In the genomic region with DNA sequence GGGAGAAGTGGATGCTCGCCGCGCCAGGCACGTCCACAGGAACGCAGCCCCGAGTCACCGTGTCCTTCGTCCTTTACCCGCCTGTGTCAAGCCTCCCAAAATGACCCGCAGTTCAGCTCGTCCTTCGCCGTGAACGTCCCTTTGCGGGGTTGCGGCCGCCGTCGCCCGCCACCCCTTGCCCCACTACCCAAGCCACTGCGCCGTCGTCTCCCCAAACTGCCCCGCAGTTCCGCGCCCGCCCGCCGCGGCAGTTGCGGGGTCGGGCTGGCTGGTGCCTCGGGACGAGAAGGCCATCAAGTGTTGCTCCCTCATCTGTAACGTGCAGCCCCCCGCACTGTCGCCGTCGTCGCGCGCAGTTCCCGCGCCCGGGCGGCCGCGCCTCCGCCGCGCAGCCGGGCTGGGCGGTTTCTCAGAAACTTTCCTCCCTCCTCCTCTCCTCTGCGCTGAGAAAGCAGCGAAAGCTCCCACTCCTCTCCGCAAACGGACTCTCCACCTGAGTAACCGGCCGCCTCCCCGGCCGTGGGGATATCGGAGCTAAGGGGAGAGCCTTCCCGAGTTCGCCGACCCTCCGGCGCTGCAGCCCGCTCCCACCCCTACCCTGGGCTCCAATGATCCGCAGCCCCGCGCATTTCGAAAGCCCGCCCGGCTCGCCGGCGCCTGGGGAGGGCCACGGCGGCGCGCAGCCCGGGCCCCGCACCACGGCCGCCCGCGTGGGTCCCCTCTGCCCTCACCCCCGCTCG, we compare ENCODE assay signal across 8 cellular contexts. TPM values are rescaled to one million over a fixed set of nuclear protein-coding genes. Genes with fewer than 3 reads are reported as not detected.
A peak's percentile ranks its signal among the peaks of the same experiment; 100 is the strongest.
DNase-seq lines count a peak whose midpoint lies in the region; ATAC-seq lines count a peak whose summit lies in the region.

No MANE protein-coding gene starts in this region.

- H3K27me3 Mint-ChIP-seq in T-helper 2 cell treated with Interferon-gamma antibody and Interleukin-4, amounts not matched to agents 5 μg/mL and 100 μg/mL, for 36 hours (ENCODE audit: low read depth), result peaks cover 4% of the 10 kb centered on the region

- peak overlapping the region; percentile 99 for H3K4me3 Mint-ChIP-seq in T-helper 2 cell treated with Interferon-gamma antibody and Interleukin-4, amounts not matched to agents 5 μg/mL and 100 μg/mL, for 36 hours

- intact Hi-C loops in Right ventricle myocardium inferior (cut with DNase I), result loop anchor here (2.0 kb wide), 2 partner anchors 63 to 161 kb away; partner anchors contain the start of gene DUSP16
- intact Hi-C loops in cardiac septum (cut with DNase I), result loop anchor here (2.0 kb wide), 1 partner anchor 161 kb away; the partner anchor contains the start of gene DUSP16

- peak overlapping the region; percentile 97 for H3K27ac Mint-ChIP-seq in T-helper 2 cell treated with Interferon-gamma antibody and Interleukin-4, amounts not matched to agents 5 μg/mL and 100 μg/mL, for 36 hours

- peak; percentile 75 for DNase-seq in Right ventricle myocardium inferior (ENCODE audit: missing footprints)
- no peak for DNase-seq in cardiac septum (ENCODE audit: low spot score)
- DNase-seq in T-helper 2 cell treated with Interferon-gamma antibody and Interleukin-4, amounts not matched to agents 5 μg/mL and 100 μg/mL, for 36 hours (ENCODE audit: low spot score), result peak; percentile 44
- peak; percentile 27 for DNase-seq in central memory CD4-positive, alpha-beta T cell
- DNase-seq in left lobe of liver (ENCODE audit: low spot score), result peak; percentile 65
- peak; percentile 28 to 32 for DNase-seq in stimulated activated CD4-positive, alpha-beta T cell treated with anti-CD3 and anti-CD28 coated beads, Interleukin-4, amount 100 ng/mL, for 48 hours (ENCODE audit: low read depth in 2 of 2)

- peaks cover 76% of the 10 kb centered on the region for H3K36me3 Mint-ChIP-seq in T-helper 2 cell treated with Interferon-gamma antibody and Interleukin-4, amounts not matched to agents 5 μg/mL and 100 μg/mL, for 36 hours (ENCODE audit: low read depth)

- H3K4me1 Mint-ChIP-seq in T-helper 2 cell treated with Interferon-gamma antibody and Interleukin-4, amounts not matched to agents 5 μg/mL and 100 μg/mL, for 36 hours (ENCODE audit: low read depth), result peaks cover 40% of the 10 kb centered on the region

- peak; percentile 18 for ATAC-seq in Right ventricle myocardium inferior
- peak; percentile 49 for ATAC-seq in left lobe of liver
- no peak for ATAC-seq in GM21367 (IDR thresholded peaks at IDR 0.05; ENCODE audit: unreplicated experiment)
- ATAC-seq in HG02973 (IDR thresholded peaks at IDR 0.05; ENCODE audit: unreplicated experiment), result no peak

- no peaks in the 10 kb centered on the region for H3K9me3 Mint-ChIP-seq in T-helper 2 cell treated with Interferon-gamma antibody and Interleukin-4, amounts not matched to agents 5 μg/mL and 100 μg/mL, for 36 hours

RNA-seq across cellular contexts. Expression of gene CDKN1B, which starts 6.7 kb away (rescaled TPM):
- total RNA-seq in Right ventricle myocardium inferior (38.0 TPM), cardiac septum (29.5 TPM), left lobe of liver (25.5 TPM)

RNA-seq across cellular contexts. Expression of gene GPR19, which starts 27.9 kb away (rescaled TPM):
- not detected for total RNA-seq in Right ventricle myocardium inferior
- total RNA-seq in cardiac septum, result not detected
- total RNA-seq in left lobe of liver, result 0.18 TPM

Comparison
In these comparisons a context has a peak if more than half of its experiments do, and no peak if none do; other contexts are left out.
1. ATAC-seq: peak in Right ventricle myocardium inferior (single experiment) and left lobe of liver (single experiment); none in GM21367 (single experiment) and HG02973 (single experiment).